8 cellular contexts compared by ENCODE assay signal in the genomic region with DNA sequence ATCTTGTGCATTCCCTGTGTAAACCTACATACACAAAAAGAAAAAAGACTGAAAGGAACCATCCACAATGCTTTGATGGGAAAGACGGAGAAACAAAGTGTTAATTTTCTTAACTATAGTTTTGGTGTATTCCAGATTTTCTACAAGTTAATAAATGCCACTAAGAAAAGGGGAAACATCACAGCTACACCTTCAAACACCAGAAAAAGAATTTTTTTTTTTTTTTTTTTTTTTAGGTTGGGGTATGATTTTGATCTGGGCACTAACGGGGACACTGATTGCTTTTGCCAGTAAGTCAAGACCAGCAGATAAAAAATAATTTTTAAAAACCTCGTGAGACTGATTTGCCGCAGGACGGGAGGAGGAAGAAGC. TPM values are rescaled to one million over a fixed set of nuclear protein-coding genes. Genes with fewer than 3 reads are reported as not detected.
A peak's percentile ranks its signal among the peaks of the same experiment; 100 is the strongest.
DNase-seq lines count a peak whose midpoint lies in the region; ATAC-seq and TF ChIP-seq lines count a peak whose summit lies in the region.

No MANE protein-coding gene starts in this region.

- peaks cover 9% of the 10 kb centered on the region for H3K4me1 ChIP-seq in HAP-1
- no peaks in the 10 kb centered on the region for H3K4me1 ChIP-seq in right cardiac atrium (ENCODE audit: control insufficient read depth, insufficient read depth, low read length)
- H3K4me1 ChIP-seq in smooth muscle cell (ENCODE audit: low read depth), result peaks cover 4% of the 10 kb centered on the region

- no peaks in the 10 kb centered on the region for H3K9me3 ChIP-seq in HAP-1
- H3K9me3 ChIP-seq in right cardiac atrium (ENCODE audit: control insufficient read depth, low read length), result no peaks in the 10 kb centered on the region
- no peaks in the 10 kb centered on the region for H3K9me3 ChIP-seq in smooth muscle cell (replicated peaks; ENCODE audit: low read depth)

- DNase-seq in HAP-1 (ENCODE audit: low spot score in 2 of 2) (no peak), WTC11 (ENCODE audit: low spot score) (no peak), right cardiac atrium (no peak), smooth muscle cell (lab: John Stamatoyannopoulos, UW; ENCODE audit: unreplicated experiment) (no peak), COR-L47 (lab: John Stamatoyannopoulos, UW) (no peak), GM13976 (ENCODE audit: low spot score) (no peak), inferior parietal cortex (ENCODE audit: extremely low spot score) (no peak)

- H3K4me3 ChIP-seq in HAP-1, result peak overlapping the region; percentile 67
- H3K4me3 ChIP-seq in right cardiac atrium (ENCODE audit: low read length), result peak overlapping the region; percentile 44
- peak overlapping the region; percentile 73 for H3K4me3 ChIP-seq in smooth muscle cell

- no peaks in the 10 kb centered on the region for H3K79me2 ChIP-seq in smooth muscle cell (ENCODE audit: low read depth)

- H3K36me3 ChIP-seq in HAP-1 (replicated peaks), result peaks cover 9% of the 10 kb centered on the region
- no peaks in the 10 kb centered on the region for H3K36me3 ChIP-seq in smooth muscle cell (ENCODE audit: low read depth)

- peak overlapping the region; percentile 76 for H3K9ac ChIP-seq in smooth muscle cell (ENCODE audit: low read depth)

- intact Hi-C loops in right cardiac atrium (cut with DNase I), result no loop called here

- TF ChIP-seq CTCF in WTC11 (IDR thresholded peaks at IDR 0.05) (no peak), smooth muscle cell (IDR thresholded peaks at IDR 0.05; ENCODE audit: borderline replicate concordance, insufficient read depth, poor library complexity, severe bottlenecking) (no peak), GM13976 (IDR thresholded peaks at IDR 0.05; ENCODE audit: borderline replicate concordance, control extremely low read depth, extremely low read depth, insufficient read depth, missing control alignments) (no peak)

- CTCF ChIA-PET in WTC11 (lab: Charles Lee), result interaction anchor here (0.5 to 3.4 kb wide), 12 partner anchors 12 to 388 kb away, joined by 3 to 45 read pairs (median 3); a partner anchor contains a TSS

- H3K9me3 Mint-ChIP-seq in WTC11, result peaks cover 13% of the 10 kb centered on the region

- WGBS in right cardiac atrium, result 19% methylated on average over 5 of the region's 5 CpGs
- 21% methylated on average over 5 of the region's 5 CpGs for WGBS in smooth muscle cell (ENCODE audit: low lambda C conversion rate)

- peak overlapping the region; percentile 86 for H3K4me2 ChIP-seq in smooth muscle cell

- H3K4me1 Mint-ChIP-seq in WTC11, result peaks cover 5% of the 10 kb centered on the region

- peak overlapping the region; percentile 89 for H2AFZ ChIP-seq in smooth muscle cell (ENCODE audit: low read depth)

- H3K27ac Mint-ChIP-seq in WTC11, result peak overlapping the region; percentile 99; the same call in 1 of the 2 replicates

- no peaks in the 10 kb centered on the region for H4K20me1 ChIP-seq in smooth muscle cell (ENCODE audit: low read depth)

- ATAC-seq in WTC11 (no peak), right cardiac atrium (no peak), GM18498 (IDR thresholded peaks at IDR 0.05; ENCODE audit: unreplicated experiment) (no peak)

- peaks cover 5% of the 10 kb centered on the region for H3F3A ChIP-seq in smooth muscle cell (ENCODE audit: low read depth)

- H3K27me3 ChIP-seq in HAP-1 (ENCODE audit: low read depth) (no peaks in the 10 kb centered on the region), right cardiac atrium (ENCODE audit: control insufficient read depth, insufficient read depth) (no peaks in the 10 kb centered on the region), smooth muscle cell (ENCODE audit: low read depth) (no peaks in the 10 kb centered on the region)

- POLR2A ChIA-PET in WTC11 (lab: Charles Lee), result interaction anchor here (0.6 to 1.8 kb wide), 7 partner anchors 10 to 1892 kb away, joined by 3 to 5 read pairs (median 3); a partner anchor contains a TSS

- H3K4me3 Mint-ChIP-seq in WTC11, result peak overlapping the region; percentile 98

- no peaks in the 10 kb centered on the region for H3K27me3 Mint-ChIP-seq in WTC11 (ENCODE audit: low read depth)

- H3K27ac ChIP-seq in right cardiac atrium (ENCODE audit: low read length) (no peak overlapping the region), smooth muscle cell (ENCODE audit: low read depth) (peak overlapping the region; percentile 75)

- peaks cover 31% of the 10 kb centered on the region for H3K36me3 Mint-ChIP-seq in WTC11

- in situ Hi-C loops in HAP-1 (cut with MboI; ENCODE audit: low sequenced_read_pairs) (no loop called here), GM13976 (cut with MboI; ENCODE audit: low sequenced_read_pairs, unreplicated experiment) (no loop called here)

TF ChIP-seq in WTC11, 78 proteins besides CTCF, POLR2A, EP300 and RAD21:
- TF ChIP-seq, protein P1, sequence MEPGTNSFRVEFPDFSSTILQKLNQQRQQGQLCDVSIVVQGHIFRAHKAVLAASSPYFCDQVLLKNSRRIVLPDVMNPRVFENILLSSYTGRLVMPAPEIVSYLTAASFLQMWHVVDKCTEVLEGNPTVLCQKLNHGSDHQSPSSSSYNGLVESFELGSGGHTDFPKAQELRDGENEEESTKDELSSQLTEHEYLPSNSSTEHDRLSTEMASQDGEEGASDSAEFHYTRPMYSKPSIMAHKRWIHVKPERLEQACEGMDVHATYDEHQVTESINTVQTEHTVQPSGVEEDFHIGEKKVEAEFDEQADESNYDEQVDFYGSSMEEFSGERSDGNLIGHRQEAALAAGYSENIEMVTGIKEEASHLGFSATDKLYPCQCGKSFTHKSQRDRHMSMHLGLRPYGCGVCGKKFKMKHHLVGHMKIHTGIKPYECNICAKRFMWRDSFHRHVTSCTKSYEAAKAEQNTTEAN (CRISPR knock-in tag; IDR thresholded peaks at IDR 0.05), result no peak
- no peak for TF ChIP-seq GRHL2 (CRISPR knock-in tag; IDR thresholded peaks at IDR 0.05; ENCODE audit: insufficient replicate concordance, severe bottlenecking)
- TF ChIP-seq MYBL2 (CRISPR knock-in tag; IDR thresholded peaks at IDR 0.05), result no peak
- TF ChIP-seq, protein P2, sequence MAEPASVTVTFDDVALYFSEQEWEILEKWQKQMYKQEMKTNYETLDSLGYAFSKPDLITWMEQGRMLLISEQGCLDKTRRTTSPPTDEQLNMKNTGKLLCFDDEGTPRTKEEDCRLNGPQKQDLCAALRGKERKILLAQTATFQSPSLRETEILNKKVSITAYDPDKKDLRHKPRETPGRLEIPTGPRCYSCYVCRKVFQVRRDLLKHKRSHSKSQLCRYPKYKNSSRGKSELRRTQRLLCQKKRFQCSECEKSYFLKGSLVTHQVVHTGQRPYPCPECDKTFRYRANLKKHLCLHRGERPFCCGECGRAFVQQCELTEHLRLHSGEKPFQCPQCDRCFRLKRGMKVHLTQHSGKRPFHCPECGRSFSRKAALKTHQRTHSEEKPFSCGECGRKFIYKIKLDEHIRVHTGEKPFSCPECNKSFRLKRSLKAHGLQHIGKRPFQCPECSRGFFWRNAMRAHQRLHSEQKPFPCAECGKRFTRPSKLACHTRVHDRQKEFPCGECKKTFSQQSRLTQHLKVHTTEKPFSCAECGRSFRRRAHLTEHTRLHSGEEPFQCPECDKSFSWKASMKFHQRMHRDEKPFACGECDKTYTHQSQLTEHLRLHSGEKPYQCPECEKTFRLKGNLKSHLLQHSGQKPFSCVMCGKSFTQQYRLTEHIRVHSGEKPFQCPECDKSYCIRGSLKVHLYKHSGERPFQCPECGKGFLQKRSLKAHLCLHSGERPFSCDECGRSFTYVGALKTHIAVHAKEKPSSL (CRISPR knock-in tag; conservative IDR thresholded peaks at IDR 0.05), result no peak
- no peak for TF ChIP-seq ZNF671 (CRISPR knock-in tag; IDR thresholded peaks at IDR 0.05)
- TF ChIP-seq, protein P3, sequence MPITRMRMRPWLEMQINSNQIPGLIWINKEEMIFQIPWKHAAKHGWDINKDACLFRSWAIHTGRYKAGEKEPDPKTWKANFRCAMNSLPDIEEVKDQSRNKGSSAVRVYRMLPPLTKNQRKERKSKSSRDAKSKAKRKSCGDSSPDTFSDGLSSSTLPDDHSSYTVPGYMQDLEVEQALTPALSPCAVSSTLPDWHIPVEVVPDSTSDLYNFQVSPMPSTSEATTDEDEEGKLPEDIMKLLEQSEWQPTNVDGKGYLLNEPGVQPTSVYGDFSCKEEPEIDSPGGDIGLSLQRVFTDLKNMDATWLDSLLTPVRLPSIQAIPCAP (CRISPR knock-in tag; IDR thresholded peaks at IDR 0.05), result no peak
- no peak for TF ChIP-seq TCF7 (CRISPR knock-in tag; IDR thresholded peaks at IDR 0.05; ENCODE audit: low read depth)
- TF ChIP-seq FOXP1 (CRISPR knock-in tag; IDR thresholded peaks at IDR 0.05; ENCODE audit: borderline replicate concordance), result no peak
- TF ChIP-seq ZNF263 (CRISPR knock-in tag; IDR thresholded peaks at IDR 0.05; ENCODE audit: low read depth), result no peak
- no peak for TF ChIP-seq ELF4 (CRISPR knock-in tag; IDR thresholded peaks at IDR 0.05; ENCODE audit: low read depth)
- TF ChIP-seq, protein P4, sequence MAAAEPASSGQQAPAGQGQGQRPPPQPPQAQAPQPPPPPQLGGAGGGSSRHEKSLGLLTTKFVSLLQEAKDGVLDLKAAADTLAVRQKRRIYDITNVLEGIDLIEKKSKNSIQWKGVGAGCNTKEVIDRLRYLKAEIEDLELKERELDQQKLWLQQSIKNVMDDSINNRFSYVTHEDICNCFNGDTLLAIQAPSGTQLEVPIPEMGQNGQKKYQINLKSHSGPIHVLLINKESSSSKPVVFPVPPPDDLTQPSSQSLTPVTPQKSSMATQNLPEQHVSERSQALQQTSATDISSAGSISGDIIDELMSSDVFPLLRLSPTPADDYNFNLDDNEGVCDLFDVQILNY (CRISPR knock-in tag; IDR thresholded peaks at IDR 0.05), result no peak

RNA-seq across cellular contexts. Expression of a gene that starts 0.3 kb away (rescaled TPM):
- total RNA-seq in WTC11 (2021) (11.6 to 14.6 TPM (median 12.3 TPM) in 3 replicates), right cardiac atrium (10 to 100 TPM in 1 of 4 donors, 1 to 10 TPM in 3; 6.3 to 11.6 (median 7.3) TPM), smooth muscle cell (6.5 and 12.9 TPM in 2 replicates)
- polyA plus RNA-seq in right cardiac atrium (5.4 TPM), smooth muscle cell (3.9 and 4.4 TPM in 2 replicates)

RNA-seq across cellular contexts. Expression of a gene that starts 12.6 kb away (rescaled TPM):
- total RNA-seq in WTC11 (2021) (5.2 to 5.8 TPM (median 5.4 TPM) in 3 replicates), right cardiac atrium (1 to 10 TPM; 1.7 to 2.5 (median 1.9) TPM), smooth muscle cell (6.4 and 7.5 TPM in 2 replicates)
- polyA plus RNA-seq in right cardiac atrium (0.84 TPM), smooth muscle cell (2.2 and 2.6 TPM in 2 replicates)

RNA-seq across cellular contexts. Expression of a gene that starts 59.6 kb away (rescaled TPM):
- not detected in 3 replicates for total RNA-seq in WTC11 (2021)
- not detected for total RNA-seq in right cardiac atrium
- polyA plus RNA-seq in right cardiac atrium, result not detected
- total RNA-seq in smooth muscle cell, result not detected in 2 replicates
- not detected in 2 replicates for polyA plus RNA-seq in smooth muscle cell
